Comparison of ENCODE assay signal across 18 cellular contexts in genomic region chrX:129576539-129576938, GRCh38. TPM values are rescaled to one million over a fixed set of nuclear protein-coding genes. Genes with fewer than 3 reads are reported as not detected.
DNase-seq lines count a peak whose midpoint lies in the region; ATAC-seq and TF ChIP-seq lines count a peak whose summit lies in the region.
"Had no signal": no experiment of that assay in that cellular context is flagged by ENCODE, and none has a peak within 500 bp of the region (broad histone marks: within the 10 kb centered on the region; RNA-seq: fewer than 3 reads in every experiment).

No MANE protein-coding gene starts in this region.

- no peaks in the 10 kb centered on the region for H3K79me2 ChIP-seq in parathyroid adenoma

- H3K4me1 Mint-ChIP-seq in HFFc6 (ENCODE audit: low read depth) = peaks cover 21% of the 10 kb centered on the region
- peaks cover 27% of the 10 kb centered on the region for H3K4me1 Mint-ChIP-seq in chondrocyte (ENCODE audit: low read depth)
- H3K4me1 Mint-ChIP-seq in progenitor cell of endocrine pancreas (ENCODE audit: low read depth) = no peaks in the 10 kb centered on the region
- no peaks in the 10 kb centered on the region for H3K4me1 Mint-ChIP-seq in CD4-positive, alpha-beta T cell (ENCODE audit: low read depth)

- H3K27me3 Mint-ChIP-seq in HFFc6 (ENCODE audit: insufficient read depth) = no peaks in the 10 kb centered on the region; the same call in 1 of the 2 replicates
- H3K27me3 Mint-ChIP-seq in chondrocyte (ENCODE audit: low read depth) = no peaks in the 10 kb centered on the region
- H3K27me3 Mint-ChIP-seq in progenitor cell of endocrine pancreas = no peaks in the 10 kb centered on the region
- H3K27me3 Mint-ChIP-seq in CD4-positive, alpha-beta T cell = no peaks in the 10 kb centered on the region

- no peaks in the 10 kb centered on the region for H3K27me3 ChIP-seq in parathyroid adenoma (ENCODE audit: control insufficient read depth, insufficient read depth, low read length)
- H3K27me3 ChIP-seq in CD4-positive, alpha-beta T cell (ENCODE audit: control insufficient read depth, insufficient read depth, low read length) = no peaks in the 10 kb centered on the region

- H3K9me3 Mint-ChIP-seq in HFFc6 (no peaks in the 10 kb centered on the region), chondrocyte (ENCODE audit: low read depth) (no peaks in the 10 kb centered on the region), progenitor cell of endocrine pancreas (ENCODE audit: low read depth) (no peaks in the 10 kb centered on the region)
- no peaks in the 10 kb centered on the region for H3K9me3 Mint-ChIP-seq in CD4-positive, alpha-beta T cell

- CTCF ChIA-PET in CD4-positive, alpha-beta T cell (lab: Charles Lee) = no interaction called here

- DNase-seq in HFFc6 (no peak), chondrocyte (ENCODE audit: low spot score) (no peak), progenitor cell of endocrine pancreas (ENCODE audit: low spot score, unreplicated experiment) (no peak), NCI-H748 (lab: John Stamatoyannopoulos, UW; ENCODE audit: unreplicated experiment) (no peak)
- no peak for DNase-seq in CD4-positive, alpha-beta T cell
- DNase-seq: DMS53, IMR-90, MM.1S, NCI-H2029 treated with DMSO at 0.1 percent for 48 hours, NCI-H2227 treated with DMSO at 0.1 percent for 48 hours, NCI-H510A, NCI-H69, PC-3, SK-N-SH, SW 1271 had no signal

- intact Hi-C loops in CD4-positive, alpha-beta T cell (cut with DNase I, micrococcal nuclease) = no loop called here

- peak overlapping the region; percentile 90 for H3K27ac Mint-ChIP-seq in HFFc6
- peak overlapping the region; percentile 97 for H3K27ac Mint-ChIP-seq in chondrocyte (ENCODE audit: unreplicated experiment)
- no peak overlapping the region for H3K27ac Mint-ChIP-seq in progenitor cell of endocrine pancreas
- H3K27ac Mint-ChIP-seq in CD4-positive, alpha-beta T cell = no peak overlapping the region

- H2AFZ ChIP-seq in parathyroid adenoma = no peak overlapping the region

- H3K36me3 ChIP-seq in parathyroid adenoma (ENCODE audit: control insufficient read depth, insufficient read depth, low read length) = no peaks in the 10 kb centered on the region

- peaks cover 8% of the 10 kb centered on the region for H3K4me1 ChIP-seq in parathyroid adenoma

- H3K36me3 Mint-ChIP-seq in HFFc6 (ENCODE audit: low read depth) (peaks cover 15% of the 10 kb centered on the region), chondrocyte (ENCODE audit: low read depth) (peaks cover 30% of the 10 kb centered on the region), progenitor cell of endocrine pancreas (ENCODE audit: insufficient read depth) (peaks cover 30% of the 10 kb centered on the region)
- H3K36me3 Mint-ChIP-seq in CD4-positive, alpha-beta T cell (ENCODE audit: low read depth) = peaks cover 46% of the 10 kb centered on the region

- H3K9ac ChIP-seq in parathyroid adenoma = no peak overlapping the region
- H3K9ac ChIP-seq: KMS-11 had no signal

- H3K9me3 ChIP-seq in parathyroid adenoma (ENCODE audit: control insufficient read depth, low read length) = no peaks in the 10 kb centered on the region
- no peaks in the 10 kb centered on the region for H3K9me3 ChIP-seq in CD4-positive, alpha-beta T cell (ENCODE audit: control insufficient read depth, low read length)
- H3K9me3 ChIP-seq: SK-N-SH had no signal

- H3K4me2 ChIP-seq in parathyroid adenoma (ENCODE audit: low read length) = peak overlapping the region; percentile 19
- H3K4me2 ChIP-seq: KMS-11, SK-N-SH had no signal

- no peak overlapping the region for H3K4me3 ChIP-seq in parathyroid adenoma (ENCODE audit: low read depth, low read length)

- H3K27ac ChIP-seq in parathyroid adenoma = peak overlapping the region; percentile 55
- no peak overlapping the region for H3K27ac ChIP-seq in CD4-positive, alpha-beta T cell (ENCODE audit: low read depth, low read length)
- H3K27ac ChIP-seq: KMS-11 had no signal

- ATAC-seq in GM21515 (IDR thresholded peaks at IDR 0.05; ENCODE audit: unreplicated experiment) = no peak
- no peak for ATAC-seq in CD4-positive, alpha-beta T cell (ENCODE audit: poor library complexity)
- ATAC-seq: PC-3 had no signal

- no peak for TF ChIP-seq CTCF in HFFc6 (IDR thresholded peaks at IDR 0.05)
- no peak for TF ChIP-seq CTCF in chondrocyte (IDR thresholded peaks at IDR 0.05)
- TF ChIP-seq CTCF in parathyroid adenoma (IDR thresholded peaks at IDR 0.05) = no peak
- TF ChIP-seq CTCF in progenitor cell of endocrine pancreas (IDR thresholded peaks at IDR 0.05; ENCODE audit: unreplicated experiment) = no peak
- no peak for TF ChIP-seq CTCF in CD4-positive, alpha-beta T cell (IDR thresholded peaks at IDR 0.05)

- POLR2A ChIA-PET in CD4-positive, alpha-beta T cell (lab: Charles Lee) = no interaction called here

- H3K4me3 Mint-ChIP-seq in HFFc6 (no peak overlapping the region), chondrocyte (ENCODE audit: unreplicated experiment) (no peak overlapping the region), progenitor cell of endocrine pancreas (ENCODE audit: low read depth) (no peak overlapping the region)
- H3K4me3 Mint-ChIP-seq in CD4-positive, alpha-beta T cell = no peak overlapping the region

RNA-seq across cellular contexts. Expression of gene OCRL, which starts 36.5 kb away (rescaled TPM):
- 10 to 100 TPM; 28.5 to 35.2 (median 30.5) TPM for total RNA-seq in HFFc6 (2021; fragmentation: NEBNext Ultra II Directional; extraction: Animal tissue kit (Norgen Biotek cat#: 25700))
- total RNA-seq in chondrocyte (56.0 to 61.0 TPM (median 58.9 TPM) in 3 replicates), progenitor cell of endocrine pancreas (57.2 and 60.3 TPM in 2 replicates)
- total RNA-seq in CD4-positive, alpha-beta T cell = 1 to 10 TPM; 4.0 to 4.1 TPM

RNA-seq across cellular contexts. Expression of gene SMARCA1, which starts 53.2 kb away (rescaled TPM):
- total RNA-seq in HFFc6 (2021; fragmentation: NEBNext Ultra II Directional; extraction: Animal tissue kit (Norgen Biotek cat#: 25700)) = 10 to 100 TPM; 61.4 to 71.7 (median 66.2) TPM
- total RNA-seq in chondrocyte = 123 to 126 TPM (median 123 TPM) in 3 replicates
- total RNA-seq in progenitor cell of endocrine pancreas = 183 TPM in 2 replicates
- total RNA-seq in CD4-positive, alpha-beta T cell = 1 to 10 TPM in 1 of 2 experiments, under 1 TPM in 1; 0.85 to 1.0 TPM

Comparison
In these comparisons a context has a peak if more than half of its experiments do, and no peak if none do; other contexts are left out.
1. H3K27ac Mint-ChIP-seq: peak in HFFc6 (single experiment) and chondrocyte (single experiment); none in progenitor cell of endocrine pancreas (single experiment) and CD4-positive, alpha-beta T cell (single experiment).
2. RNA of gene OCRL, which starts 36.5 kb away (total RNA-seq): 56.0 to 61.0 TPM in chondrocyte, 57.2 to 60.3 TPM in progenitor cell of endocrine pancreas and 28.5 to 35.2 TPM in HFFc6; 4.0 to 4.1 TPM in CD4-positive, alpha-beta T cell; every median in the first group is over 4 times any median in the second.
3. RNA of gene SMARCA1, which starts 53.2 kb away (total RNA-seq): 183 TPM in progenitor cell of endocrine pancreas, 123 to 126 TPM in chondrocyte and 61.4 to 71.7 TPM in HFFc6; 0.85 to 1.0 TPM in CD4-positive, alpha-beta T cell; every median in the first group is over 10 times any median in the second.